11 cellular contexts compared by ENCODE assay signal in genomic region chr2:100358554-100358953, GRCh38. TPM values are rescaled to one million over a fixed set of nuclear protein-coding genes. Genes with fewer than 3 reads are reported as not detected.
"Had no signal": no experiment of that assay in that cellular context is flagged by ENCODE, and none has a peak within 500 bp of the region (broad histone marks: within the 10 kb centered on the region; RNA-seq: fewer than 3 reads in every experiment).

No MANE protein-coding gene starts in this region.

- H3K4me2 ChIP-seq: GM23338 had no signal

- H3K36me3 ChIP-seq: HAP-1 had no signal

- FAIRE-seq: H1, H54 had no signal

- H3K4me1 ChIP-seq: HAP-1 had no signal

- H2AFZ ChIP-seq: GM23248, GM23338 had no signal

- ATAC-seq: GM23338, HCT116 had no signal

- DNase-seq: GM23248, GOT3, H7, H9, HCEC 1CT, HFFc6 had no signal

- H3K4me3 ChIP-seq: GM23248, GM23338, HAP-1 had no signal

- H3K9ac ChIP-seq: GM23248 had no signal

- H3K27ac ChIP-seq: GM23248 had no signal

RNA-seq across cellular contexts. Expression of gene LONRF2, which starts 36.3 kb away (rescaled TPM):
- total RNA-seq: H7, HFFc6 had no signal
- polyA plus RNA-seq: GM23248 had no signal
